Comparison of ENCODE assay signal across 14 cellular contexts in the genomic region with DNA sequence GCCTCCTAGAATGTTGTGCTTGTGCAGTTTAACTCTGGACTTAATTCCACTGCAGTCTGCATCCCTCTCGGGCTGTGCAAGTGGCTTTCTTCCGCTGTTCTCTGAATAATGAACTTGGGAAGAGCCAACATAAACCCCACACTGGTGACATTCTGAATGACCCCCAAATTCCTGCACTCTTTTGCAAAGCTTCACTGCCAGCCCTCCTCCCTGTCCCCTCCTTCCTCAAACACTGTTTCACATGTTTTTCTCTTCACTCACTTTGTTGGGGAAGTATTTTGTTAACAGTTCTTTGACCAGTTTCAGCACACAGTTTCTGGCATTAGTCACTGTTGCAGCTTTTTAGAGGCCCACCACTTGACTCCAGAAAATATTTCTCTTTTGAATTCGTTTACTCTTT. TPM values are rescaled to one million over a fixed set of nuclear protein-coding genes. Genes with fewer than 3 reads are reported as not detected.
A peak's percentile ranks its signal among the peaks of the same experiment; 100 is the strongest.
DNase-seq lines count a peak whose midpoint lies in the region; ATAC-seq and TF ChIP-seq lines count a peak whose summit lies in the region.
"Had no signal": no experiment of that assay in that cellular context is flagged by ENCODE, and none has a peak within 500 bp of the region (broad histone marks: within the 10 kb centered on the region; RNA-seq: fewer than 3 reads in every experiment).

No MANE protein-coding gene starts in this region.

- H3K36me3 ChIP-seq in skeletal muscle satellite cell (ENCODE audit: insufficient read depth, low read length) (no peaks in the 10 kb centered on the region), mucosa of descending colon (ENCODE audit: low read depth) (no peaks in the 10 kb centered on the region)

- H3K4me1 ChIP-seq in foreskin keratinocyte (peaks cover 23% of the 10 kb centered on the region), skeletal muscle satellite cell (ENCODE audit: control insufficient read depth, insufficient read depth, low read length) (peaks cover 44% of the 10 kb centered on the region), mucosa of descending colon (ENCODE audit: low read depth) (no peaks in the 10 kb centered on the region)

- H3K4me3 Mint-ChIP-seq in stimulated activated memory B cell treated with anti-CD40 and anti-IgM and Interleukin-4, amounts not matched to agents 10 μg/mL and 1 μg/mL and 100 μg/mL, for 72 hours, result no peak overlapping the region
- H3K4me3 Mint-ChIP-seq: CD4-positive, alpha-beta memory T cell had no signal

- H3K27me3 ChIP-seq in foreskin keratinocyte (no peaks in the 10 kb centered on the region), skeletal muscle satellite cell (ENCODE audit: control insufficient read depth, insufficient read depth, low read length) (no peaks in the 10 kb centered on the region)

- H3K4me3 ChIP-seq in astrocyte of the cerebellum (ENCODE audit: low read depth, low read length) (no peak overlapping the region), skeletal muscle satellite cell (ENCODE audit: low read length) (peak overlapping the region; percentile 17), mucosa of descending colon (no peak overlapping the region)
- H3K4me3 ChIP-seq: SK-N-MC had no signal

- peak overlapping the region; percentile 26 for H3K27ac ChIP-seq in foreskin keratinocyte
- H3K27ac ChIP-seq: SK-N-MC had no signal

- H3K9me3 Mint-ChIP-seq in stimulated activated memory B cell treated with anti-CD40 and anti-IgM and Interleukin-4, amounts not matched to agents 10 μg/mL and 1 μg/mL and 100 μg/mL, for 72 hours, result no peaks in the 10 kb centered on the region

- in situ Hi-C loops in astrocyte of the cerebellum (cut with HindIII; ENCODE audit: low sequenced_read_pairs), result no loop called here

- peak; percentile 54 for DNase-seq in GM04503 (ENCODE audit: low read depth)
- peak; percentile 71 for DNase-seq in astrocyte of the cerebellum (ENCODE audit: low read depth)
- DNase-seq in foreskin keratinocyte, result no peak
- no peak for DNase-seq in mucosa of descending colon
- no peak for DNase-seq in stimulated activated naive CD4-positive, alpha-beta T cell treated with Interleukin-2 at 50 U/mL for 16 hours (lab: John Stamatoyannopoulos, UW)
- DNase-seq: activated CD4-positive, alpha-beta T cell treated with anti-CD3 and anti-CD28 coated beads for 4 hours; activated naive CD4-positive, alpha-beta T cell treated with Interleukin-2 at 50 U/mL for 16 hours; CD4-positive, alpha-beta memory T cell; NCI-H524 treated with DMSO at 0.1 percent for 48 hours had no signal

- peak overlapping the region; percentile 82 for H3K4me2 ChIP-seq in skeletal muscle satellite cell (ENCODE audit: low read length)

- H3K9ac ChIP-seq in skeletal muscle satellite cell (ENCODE audit: low read depth, low read length), result peak overlapping the region; percentile 80

- H3K27me3 Mint-ChIP-seq in stimulated activated memory B cell treated with anti-CD40 and anti-IgM and Interleukin-4, amounts not matched to agents 10 μg/mL and 1 μg/mL and 100 μg/mL, for 72 hours, result peaks cover 38% of the 10 kb centered on the region

- H3K36me3 Mint-ChIP-seq in stimulated activated memory B cell treated with anti-CD40 and anti-IgM and Interleukin-4, amounts not matched to agents 10 μg/mL and 1 μg/mL and 100 μg/mL, for 72 hours, result no peaks in the 10 kb centered on the region
- H3K36me3 Mint-ChIP-seq: CD4-positive, alpha-beta memory T cell had no signal

- intact Hi-C loops in mucosa of descending colon (cut with DNase I, micrococcal nuclease), result no loop called here

- ATAC-seq in foreskin keratinocyte (no peak), GM21528 (IDR thresholded peaks at IDR 0.05; ENCODE audit: low FRiP score, unreplicated experiment) (no peak), mucosa of descending colon (no peak)
- ATAC-seq in stimulated activated memory B cell treated with anti-CD40 and anti-IgM and Interleukin-4, amounts not matched to agents 10 μg/mL and 1 μg/mL and 100 μg/mL, for 72 hours, result no peak
- ATAC-seq: HCT116 had no signal

- no peak overlapping the region for H3K27ac Mint-ChIP-seq in stimulated activated memory B cell treated with anti-CD40 and anti-IgM and Interleukin-4, amounts not matched to agents 10 μg/mL and 1 μg/mL and 100 μg/mL, for 72 hours
- H3K27ac Mint-ChIP-seq: CD4-positive, alpha-beta memory T cell had no signal

- no peaks in the 10 kb centered on the region for H3K4me1 Mint-ChIP-seq in stimulated activated memory B cell treated with anti-CD40 and anti-IgM and Interleukin-4, amounts not matched to agents 10 μg/mL and 1 μg/mL and 100 μg/mL, for 72 hours
- H3K4me1 Mint-ChIP-seq: CD4-positive, alpha-beta memory T cell had no signal

- H3K9me3 ChIP-seq in skeletal muscle satellite cell (replicated peaks; ENCODE audit: low read length) (no peaks in the 10 kb centered on the region), mucosa of descending colon (no peaks in the 10 kb centered on the region)

- no peak for TF ChIP-seq CTCF in astrocyte of the cerebellum (IDR thresholded peaks at IDR 0.05; ENCODE audit: low read depth, low read length, missing control alignments)
- TF ChIP-seq CTCF in foreskin keratinocyte (conservative IDR thresholded peaks at IDR 0.05), result no peak
- TF ChIP-seq CTCF in mucosa of descending colon (IDR thresholded peaks at IDR 0.05), result no peak

RNA-seq across cellular contexts. Expression of a gene that starts 39.7 kb away (rescaled TPM):
- total RNA-seq in foreskin keratinocyte (203 and 223 TPM in 2 replicates), mucosa of descending colon (100 to 1,000 TPM in 2 of 3 donors, 10 to 100 TPM in 1; 85.0 to 191 (median 158) TPM)
- polyA plus RNA-seq in foreskin keratinocyte, result 67.8 and 74.1 TPM in 2 replicates
- total RNA-seq in skeletal muscle satellite cell (2012; rRNA removed), result 158 and 208 TPM in 2 replicates
- total RNA-seq: CD4-positive, alpha-beta memory T cell had no signal
- polyA plus RNA-seq: CD4-positive, alpha-beta memory T cell had no signal

Comparison
In these comparisons a context has a peak if more than half of its experiments do, and no peak if none do; other contexts are left out.
1. DNase-seq: peak in GM04503 (single experiment) and astrocyte of the cerebellum (single experiment); none in foreskin keratinocyte (0 of 2), mucosa of descending colon (0 of 3) and stimulated activated naive CD4-positive, alpha-beta T cell treated with Interleukin-2 at 50 U/mL for 16 hours (single experiment).